9 cellular contexts compared by ENCODE assay signal in genomic region chr7:30252885-30253795, GRCh38. TPM values are rescaled to one million over a fixed set of nuclear protein-coding genes. Genes with fewer than 3 reads are reported as not detected.
DNase-seq lines count a peak whose midpoint lies in the region; ATAC-seq and TF ChIP-seq lines count a peak whose summit lies in the region.
"Had no signal": no experiment of that assay in that cellular context is flagged by ENCODE, and none has a peak within 500 bp of the region (broad histone marks: within the 10 kb centered on the region; RNA-seq: fewer than 3 reads in every experiment).

No MANE protein-coding gene starts in this region.

- DNase-seq in HK-2 (ENCODE audit: unreplicated experiment) (peak; percentile 57), PC-3 (peak; percentile 11), foreskin keratinocyte (peak in 1 of 2 donors; percentile 22), renal cortical epithelial cell (ENCODE audit: low read depth) (peak; percentile 90), Karpas-422 (no peak), cortex of kidney (lab: John Stamatoyannopoulos, UW) (no peak)
- DNase-seq in activated naive CD4-positive, alpha-beta T cell treated with anti-CD3 and anti-CD28 coated beads, Interleukin-2, amount 10 ng/mL, durations not matched to agents 7 days and 5 days = no peak
- DNase-seq: activated CD8-positive, alpha-beta memory T cell treated with anti-CD3 and anti-CD28 coated beads, Interleukin-2, amount 50 U/mL, for 4 hours had no signal

- peaks cover 5% of the 10 kb centered on the region for H3K4me1 Mint-ChIP-seq in activated naive CD4-positive, alpha-beta T cell treated with anti-CD3 and anti-CD28 coated beads, Interleukin-2, amount 10 ng/mL, durations not matched to agents 7 days and 5 days

- H3K36me3 Mint-ChIP-seq in activated naive CD4-positive, alpha-beta T cell treated with anti-CD3 and anti-CD28 coated beads, Interleukin-2, amount 10 ng/mL, durations not matched to agents 7 days and 5 days = no peaks in the 10 kb centered on the region

- BruUV-seq in PC-3 (replicated peaks; lab: Mats Ljungman, UMichigan) = no TSS peak

- POLR2A ChIA-PET in PC-3 (lab: Charles Lee; ENCODE audit: unreplicated experiment) = no interaction called here

- H3K27ac ChIP-seq in PC-3 (ENCODE audit: low read length) = no peak overlapping the region
- no peak overlapping the region for H3K27ac ChIP-seq in foreskin keratinocyte
- no peak overlapping the region for H3K27ac ChIP-seq in Karpas-422 (ENCODE audit: low read length)

- no peak overlapping the region for H3K4me3 Mint-ChIP-seq in activated naive CD4-positive, alpha-beta T cell treated with anti-CD3 and anti-CD28 coated beads, Interleukin-2, amount 10 ng/mL, durations not matched to agents 7 days and 5 days

- H3K4me3 ChIP-seq in PC-3 (ENCODE audit: low read length) (no peak overlapping the region), Karpas-422 (ENCODE audit: low read length) (no peak overlapping the region)

- TF ChIP-seq CTCF in PC-3 (conservative IDR thresholded peaks at IDR 0.05; ENCODE audit: low read depth, low read length) (no peak), foreskin keratinocyte (conservative IDR thresholded peaks at IDR 0.05) (no peak)

- H3K36me3 ChIP-seq in PC-3 (ENCODE audit: low read depth, low read length) = no peaks in the 10 kb centered on the region
- no peaks in the 10 kb centered on the region for H3K36me3 ChIP-seq in Karpas-422 (ENCODE audit: insufficient read depth, low read length)

- no peaks in the 10 kb centered on the region for H3K9me3 Mint-ChIP-seq in activated naive CD4-positive, alpha-beta T cell treated with anti-CD3 and anti-CD28 coated beads, Interleukin-2, amount 10 ng/mL, durations not matched to agents 7 days and 5 days

- no peaks in the 10 kb centered on the region for H3K27me3 ChIP-seq in PC-3 (ENCODE audit: low read length)
- H3K27me3 ChIP-seq in foreskin keratinocyte = no peaks in the 10 kb centered on the region
- no peaks in the 10 kb centered on the region for H3K27me3 ChIP-seq in Karpas-422 (ENCODE audit: low read length)

- H4K20me1 ChIP-seq in PC-3 (ENCODE audit: low read length) (no peaks in the 10 kb centered on the region), Karpas-422 (ENCODE audit: insufficient read depth, low read depth, low read length) (no peaks in the 10 kb centered on the region)

- H3K9me3 ChIP-seq in PC-3 (ENCODE audit: low read length) (no peaks in the 10 kb centered on the region), Karpas-422 (ENCODE audit: low read length) (no peaks in the 10 kb centered on the region)

- no peaks in the 10 kb centered on the region for H3K9me2 ChIP-seq in PC-3 (replicated peaks; ENCODE audit: low read length)
- H3K9me2 ChIP-seq in Karpas-422 (replicated peaks; ENCODE audit: insufficient read depth, low read length) = no peaks in the 10 kb centered on the region

- H3K79me2 ChIP-seq in PC-3 (ENCODE audit: low read length) (no peaks in the 10 kb centered on the region), Karpas-422 (ENCODE audit: low read length) (no peaks in the 10 kb centered on the region)

- H3K4me1 ChIP-seq in PC-3 (ENCODE audit: insufficient read depth, low read length) (no peaks in the 10 kb centered on the region), foreskin keratinocyte (peaks cover 4% of the 10 kb centered on the region), Karpas-422 (ENCODE audit: low read length) (peaks cover 20% of the 10 kb centered on the region)

- CTCF ChIA-PET in PC-3 (lab: Charles Lee) = no interaction called here
- CTCF ChIA-PET in activated naive CD4-positive, alpha-beta T cell treated with anti-CD3 and anti-CD28 coated beads, Interleukin-2, amount 10 ng/mL, durations not matched to agents 7 days and 5 days (lab: Charles Lee) = interaction anchor here (0.9 kb wide), 1 partner anchor 20 kb away, joined by 3 read pairs; no protein-coding TSS in a partner anchor

- no peak; the same call in 1 of the 2 replicates for ATAC-seq in PC-3
- ATAC-seq in foreskin keratinocyte = peak; percentile 31
- no peak for ATAC-seq in HG03108 (IDR thresholded peaks at IDR 0.05; ENCODE audit: unreplicated experiment)

- no peaks in the 10 kb centered on the region for H3F3A ChIP-seq in PC-3 (ENCODE audit: low read length, unreplicated experiment)

- H3K9ac ChIP-seq in PC-3 (ENCODE audit: low read length) (no peak overlapping the region), Karpas-422 (ENCODE audit: low read length) (no peak overlapping the region)

- no peak overlapping the region for H2AFZ ChIP-seq in PC-3 (ENCODE audit: low read length)
- H2AFZ ChIP-seq in Karpas-422 (ENCODE audit: low read length) = no peak overlapping the region

- H3K27me3 Mint-ChIP-seq in activated naive CD4-positive, alpha-beta T cell treated with anti-CD3 and anti-CD28 coated beads, Interleukin-2, amount 10 ng/mL, durations not matched to agents 7 days and 5 days = no peaks in the 10 kb centered on the region

- intact Hi-C loops in PC-3 (cut with micrococcal nuclease) = no loop called here

- H3K27ac Mint-ChIP-seq in activated naive CD4-positive, alpha-beta T cell treated with anti-CD3 and anti-CD28 coated beads, Interleukin-2, amount 10 ng/mL, durations not matched to agents 7 days and 5 days = no peak overlapping the region

- H3K4me2 ChIP-seq in PC-3 (ENCODE audit: low read length) (no peak overlapping the region), Karpas-422 (ENCODE audit: low read depth, low read length, poor library complexity, severe bottlenecking) (no peak overlapping the region)

RNA-seq across cellular contexts. Expression of gene ZNRF2, which starts 31.3 kb away (rescaled TPM):
- 13.1 and 15.8 TPM in 2 replicates for total RNA-seq in PC-3 (2014; rRNA removed)
- 7.3 and 8.2 TPM in 2 replicates for total RNA-seq in foreskin keratinocyte
- 3.7 and 4.3 TPM in 2 replicates for polyA plus RNA-seq in foreskin keratinocyte
- total RNA-seq in renal cortical epithelial cell = 18.9 and 39.4 TPM in 2 replicates
- 43.0 and 45.3 TPM in 2 replicates for total RNA-seq in Karpas-422 (2014; rRNA removed; shearing (Covaris generic); ENCODE audit: low replicate concordance)

Comparison
In these comparisons a context has a peak if more than half of its experiments do, and no peak if none do; other contexts are left out.
1. DNase-seq: peak in HK-2 (single experiment), PC-3 (single experiment) and renal cortical epithelial cell (single experiment); none in activated naive CD4-positive, alpha-beta T cell treated with anti-CD3 and anti-CD28 coated beads, Interleukin-2, amount 10 ng/mL, durations not matched to agents 7 days and 5 days (single experiment), Karpas-422 (single experiment) and cortex of kidney (single experiment).